ENCODE assay signal across 22 cellular contexts in genomic region chr13:73001971-73002370, GRCh38.
"Had no signal": no experiment of that assay in that cellular context is flagged by ENCODE, and none has a peak within 500 bp of the region (broad histone marks: within the 10 kb centered on the region; RNA-seq: fewer than 3 reads in every experiment).

No MANE protein-coding gene starts in this region.

- H3K36me3 Mint-ChIP-seq: natural killer cell treated with Interleukin-12 subunit alpha and Interleukin-12 subunit beta and Interleukin-15 and Interleukin-18, amount 100 ng/mL, for 72 hours had no signal

- H3K4me3 ChIP-seq: adrenal gland, ascending aorta, dorsolateral prefrontal cortex, esophagus muscularis mucosa, gastrocnemius medialis, prostate gland, right atrium auricular region had no signal

- H3K4me3 Mint-ChIP-seq: activated B cell treated with CpG ODN at 0.5 μM for 24 hours; activated CD4-positive, alpha-beta T cell treated with anti-CD3 and anti-CD28 coated beads for 36 hours; activated naive CD8-positive, alpha-beta T cell; activated T-cell treated with anti-CD3 and anti-CD28 coated beads, Interleukin-2, amount 50 U/mL, for 24 hours; activated T-helper 17 cell treated with anti-CD3 and anti-CD28 coated beads, Interleukin-2, amount 50 U/mL, for 72 hours; central memory CD8-positive, alpha-beta T cell; natural killer cell treated with Interleukin-12 subunit alpha and Interleukin-12 subunit beta and Interleukin-15 and Interleukin-18, amount 100 ng/mL, for 72 hours had no signal

- DNase-seq: activated B cell treated with CpG ODN at 0.5 μM for 24 hours; activated CD4-positive, alpha-beta T cell treated with anti-CD3 and anti-CD28 coated beads for 36 hours; activated CD4-positive, alpha-beta T cell treated with anti-CD3 and anti-CD28 coated beads, Interleukin-2, amount 50 U/mL, for 4 hours; activated CD8-positive, alpha-beta memory T cell treated with anti-CD3 and anti-CD28 coated beads for 24 hours; activated CD8-positive, alpha-beta memory T cell treated with anti-CD3 and anti-CD28 coated beads, Interleukin-2, amount 50 U/mL, for 4 hours; activated naive CD4-positive, alpha-beta T cell; activated T-cell treated with anti-CD3 and anti-CD28 coated beads, Interleukin-2, amount 50 U/mL, for 24 hours; adrenal gland; dorsolateral prefrontal cortex; gastrocnemius medialis; hypothalamus; midbrain; stimulated activated CD4-positive, alpha-beta T cell treated with anti-CD3 and anti-CD28 coated beads, Interleukin-4, amount 100 ng/mL, for 24 hours; stimulated activated naive CD4-positive, alpha-beta T cell treated with Interleukin-2 at 50 U/mL for 16 hours had no signal

- H3K27ac Mint-ChIP-seq: activated B cell treated with CpG ODN at 0.5 μM for 24 hours; activated CD4-positive, alpha-beta T cell treated with anti-CD3 and anti-CD28 coated beads for 36 hours; activated naive CD8-positive, alpha-beta T cell; activated T-helper 17 cell treated with anti-CD3 and anti-CD28 coated beads, Interleukin-2, amount 50 U/mL, for 72 hours; natural killer cell treated with Interleukin-12 subunit alpha and Interleukin-12 subunit beta and Interleukin-15 and Interleukin-18, amount 100 ng/mL, for 72 hours had no signal

- H3K9me3 Mint-ChIP-seq: activated B cell treated with CpG ODN at 0.5 μM for 24 hours; activated T-cell treated with anti-CD3 and anti-CD28 coated beads, Interleukin-2, amount 50 U/mL, for 24 hours; activated T-helper 17 cell treated with anti-CD3 and anti-CD28 coated beads, Interleukin-2, amount 50 U/mL, for 72 hours; central memory CD8-positive, alpha-beta T cell; natural killer cell treated with Interleukin-12 subunit alpha and Interleukin-12 subunit beta and Interleukin-15 and Interleukin-18, amount 100 ng/mL, for 72 hours had no signal

- H3K4me1 Mint-ChIP-seq: central memory CD8-positive, alpha-beta T cell had no signal

- H3K27me3 ChIP-seq: adrenal gland, ascending aorta, dorsolateral prefrontal cortex, esophagus muscularis mucosa, gastrocnemius medialis had no signal

- H3K36me3 ChIP-seq: adrenal gland, prostate gland had no signal

- H3K9me3 ChIP-seq: adrenal gland, ascending aorta, esophagus muscularis mucosa, gastrocnemius medialis, prostate gland, right atrium auricular region had no signal

- H3K27me3 Mint-ChIP-seq: activated B cell treated with CpG ODN at 0.5 μM for 24 hours; activated CD4-positive, alpha-beta T cell treated with anti-CD3 and anti-CD28 coated beads for 36 hours; activated naive CD8-positive, alpha-beta T cell; activated T-cell treated with anti-CD3 and anti-CD28 coated beads, Interleukin-2, amount 50 U/mL, for 24 hours; activated T-helper 17 cell treated with anti-CD3 and anti-CD28 coated beads, Interleukin-2, amount 50 U/mL, for 72 hours; central memory CD8-positive, alpha-beta T cell; natural killer cell treated with Interleukin-12 subunit alpha and Interleukin-12 subunit beta and Interleukin-15 and Interleukin-18, amount 100 ng/mL, for 72 hours had no signal

- H3K4me1 ChIP-seq: ascending aorta, esophagus muscularis mucosa, gastrocnemius medialis, prostate gland, right atrium auricular region had no signal
